ENCODE assay signal across 8 cellular contexts in the genomic region with DNA sequence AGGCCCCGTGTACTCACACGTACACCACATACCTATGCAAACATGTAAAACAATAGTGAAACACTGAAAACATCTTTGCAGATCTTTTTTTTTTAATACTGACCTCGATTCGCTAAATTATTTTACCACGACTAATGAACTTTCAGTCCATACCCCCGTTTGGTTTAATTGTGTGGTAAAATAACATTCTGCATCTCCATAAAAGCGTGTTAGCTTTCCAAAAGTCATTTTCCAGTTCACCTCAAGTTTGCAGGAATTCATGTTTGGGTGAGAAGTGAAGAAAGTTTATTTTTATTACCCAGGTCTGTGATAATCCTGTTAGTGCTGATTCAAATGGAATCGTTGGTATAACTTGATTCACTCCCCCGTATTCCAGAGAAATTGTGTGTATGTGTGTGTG. TPM values are rescaled to one million over a fixed set of nuclear protein-coding genes. Genes with fewer than 3 reads are reported as not detected.
A peak's percentile ranks its signal among the peaks of the same experiment; 100 is the strongest.
DNase-seq lines count a peak whose midpoint lies in the region; ATAC-seq and TF ChIP-seq lines count a peak whose summit lies in the region.

No MANE protein-coding gene starts in this region.

- peak overlapping the region; percentile 77 for H3K4me2 ChIP-seq in SK-N-SH

- H3K27ac ChIP-seq in SK-N-SH (ENCODE audit: low read depth in 2 of 2, low read length in 1 of 2), result peak overlapping the region; percentile 68 to 80
- peak overlapping the region; percentile 67 for H3K27ac ChIP-seq in angular gyrus (ENCODE audit: low read depth, low read length)
- peak overlapping the region; percentile 77 for H3K27ac ChIP-seq in subcutaneous abdominal adipose tissue (ENCODE audit: low read depth, low read length)

- H3K27me3 ChIP-seq in SK-N-SH (ENCODE audit: insufficient read depth) (no peaks in the 10 kb centered on the region), kidney epithelial cell (ENCODE audit: control insufficient read depth, insufficient read depth, low read length) (no peaks in the 10 kb centered on the region), subcutaneous abdominal adipose tissue (ENCODE audit: control insufficient read depth in 5 of 5, insufficient read depth in 4 of 5, low read length in 5 of 5) (peaks cover 0 to 4% (median 0%) of the 10 kb centered on the region in 5 donors)

- DNase-seq in SK-N-SH, result no peak
- no peak for DNase-seq in kidney epithelial cell (ENCODE audit: low read depth)
- no peak for DNase-seq in OCI-M1 (lab: John Stamatoyannopoulos, UW)
- no peak for DNase-seq in stimulated activated CD8-positive, alpha-beta memory T cell treated with anti-CD3 and anti-CD28 coated beads, Interleukin-4, amount 100 ng/mL, for 48 hours

- H3F3A ChIP-seq in SK-N-SH (replicated peaks; ENCODE audit: insufficient read depth), result no peaks in the 10 kb centered on the region

- H3K4me3 ChIP-seq in SK-N-SH (ENCODE audit: low read depth in 2 of 2, low read length in 1 of 2), result peak overlapping the region; percentile 81 to 92
- H3K4me3 ChIP-seq in kidney epithelial cell (ENCODE audit: low read depth, low read length), result peak overlapping the region; percentile 93
- H3K4me3 ChIP-seq in subcutaneous abdominal adipose tissue (ENCODE audit: low read depth in 1 of 5, low read length in 5 of 5), result peak overlapping the region; percentile 86 to 98 (median 88)

- H2AFZ ChIP-seq in SK-N-SH (ENCODE audit: low read depth), result peak overlapping the region; percentile 92

- H3K36me3 ChIP-seq in SK-N-SH (replicated peaks in 1 of 2; ENCODE audit: control insufficient read depth in 1 of 2, insufficient read depth in 2 of 2, low read length in 1 of 2) (peaks cover 4 to 14% of the 10 kb centered on the region in 2 experiments), kidney epithelial cell (ENCODE audit: control insufficient read depth, insufficient read depth, low read length) (no peaks in the 10 kb centered on the region), subcutaneous abdominal adipose tissue (ENCODE audit: control insufficient read depth in 5 of 5, insufficient read depth in 5 of 5, low read length in 5 of 5) (peaks cover 0 to 7% (median 0%) of the 10 kb centered on the region in 5 donors)

- ATAC-seq in SK-N-SH treated with all-trans-retinoic acid at 6 μM for 48 hours (no peak), GM18511 (IDR thresholded peaks at IDR 0.05; ENCODE audit: unreplicated experiment) (no peak)

- peaks cover 49% of the 10 kb centered on the region for H3K79me2 ChIP-seq in SK-N-SH (ENCODE audit: insufficient read depth)

- peaks cover 10 to 16% of the 10 kb centered on the region in 2 experiments; a peak in 3 of 4 replicates for H3K4me1 ChIP-seq in SK-N-SH (ENCODE audit: control insufficient read depth in 1 of 2, insufficient read depth in 2 of 2, low read depth in 1 of 2, low read length in 1 of 2)
- H3K4me1 ChIP-seq in subcutaneous abdominal adipose tissue (ENCODE audit: control insufficient read depth in 5 of 5, insufficient read depth in 5 of 5, low read length in 5 of 5), result peaks cover 10 to 22% (median 20%) of the 10 kb centered on the region in 5 donors

- TF ChIP-seq CTCF in SK-N-SH (IDR thresholded peaks at IDR 0.05), result no peak
- no peak for TF ChIP-seq CTCF in kidney epithelial cell (IDR thresholded peaks at IDR 0.05; ENCODE audit: insufficient read depth, low read length, poor library complexity, severe bottlenecking)

- CTCF ChIA-PET in SK-N-SH (lab: Yijun Ruan, JAX), result no interaction called here

- H3K9ac ChIP-seq in SK-N-SH (peak overlapping the region; percentile 67), subcutaneous abdominal adipose tissue (ENCODE audit: low read length in 5 of 5) (peak overlapping the region; percentile 85 to 94 (median 91))

- POLR2A ChIA-PET in SK-N-SH (lab: Yijun Ruan, JAX), result interaction anchor here (1.0 kb wide), 1 partner anchor 10 kb away, joined by 3 read pairs; no protein-coding TSS in a partner anchor

- no peaks in the 10 kb centered on the region for H3K9me2 ChIP-seq in SK-N-SH

- 3% methylated on average over 9 of the region's 9 CpGs for WGBS in SK-N-SH (ENCODE audit: low lambda C conversion rate)

- no peak for TF ChIP-seq RAD21 in SK-N-SH (IDR thresholded peaks at IDR 0.05; ENCODE audit: low read length)

- no peaks in the 10 kb centered on the region for H4K20me1 ChIP-seq in SK-N-SH (ENCODE audit: insufficient read depth)

- TF ChIP-seq EP300 in SK-N-SH (IDR thresholded peaks at IDR 0.05; ENCODE audit: borderline replicate concordance in 1 of 2, low read depth in 1 of 2, low read length in 1 of 2), result no peak

- no peaks in the 10 kb centered on the region for H3K9me3 ChIP-seq in SK-N-SH
- H3K9me3 ChIP-seq in subcutaneous abdominal adipose tissue (ENCODE audit: control insufficient read depth in 5 of 5, low read length in 5 of 5), result peaks cover 0 to 2% (median 0%) of the 10 kb centered on the region in 5 donors

TF ChIP-seq in SK-N-SH, 30 proteins besides CTCF, POLR2A, EP300 and RAD21:
- TF ChIP-seq MXI1 (IDR thresholded peaks at IDR 0.05; ENCODE audit: low read depth, low read length), result no peak
- no peak for TF ChIP-seq TCF12 (IDR thresholded peaks at IDR 0.05)
- no peak for TF ChIP-seq TAF1 (IDR thresholded peaks at IDR 0.05; ENCODE audit: borderline replicate concordance, low read depth, low read length)
- TF ChIP-seq POLR2AphosphoS5 (IDR thresholded peaks at IDR 0.05; ENCODE audit: low read depth, low read length), result no peak
- no peak for TF ChIP-seq NRF1 (IDR thresholded peaks at IDR 0.05; ENCODE audit: low read depth, low read length)
- TF ChIP-seq FOSL2 (IDR thresholded peaks at IDR 0.05; ENCODE audit: borderline replicate concordance, low read depth), result no peak
- TF ChIP-seq ELF1 (IDR thresholded peaks at IDR 0.05), result no peak
- TF ChIP-seq CHD2 (IDR thresholded peaks at IDR 0.05; ENCODE audit: low read length, partially characterized antibody), result no peak
- TF ChIP-seq JUND (IDR thresholded peaks at IDR 0.05), result no peak
- no peak for TF ChIP-seq GATA2 (CRISPR knock-in tag; IDR thresholded peaks at IDR 0.05)
- TF ChIP-seq, protein P1, sequence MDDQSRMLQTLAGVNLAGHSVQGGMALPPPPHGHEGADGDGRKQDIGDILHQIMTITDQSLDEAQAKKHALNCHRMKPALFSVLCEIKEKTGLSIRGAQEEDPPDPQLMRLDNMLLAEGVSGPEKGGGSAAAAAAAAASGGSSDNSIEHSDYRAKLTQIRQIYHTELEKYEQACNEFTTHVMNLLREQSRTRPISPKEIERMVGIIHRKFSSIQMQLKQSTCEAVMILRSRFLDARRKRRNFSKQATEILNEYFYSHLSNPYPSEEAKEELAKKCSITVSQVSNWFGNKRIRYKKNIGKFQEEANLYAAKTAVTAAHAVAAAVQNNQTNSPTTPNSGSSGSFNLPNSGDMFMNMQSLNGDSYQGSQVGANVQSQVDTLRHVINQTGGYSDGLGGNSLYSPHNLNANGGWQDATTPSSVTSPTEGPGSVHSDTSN (IDR thresholded peaks at IDR 0.05), result no peak
- no peak for TF ChIP-seq MEF2A (IDR thresholded peaks at IDR 0.05; ENCODE audit: borderline replicate concordance, low read depth)
- no peak for TF ChIP-seq NFIC (IDR thresholded peaks at IDR 0.05; ENCODE audit: borderline replicate concordance)

TF ChIP-seq in SK-N-SH treated with all-trans-retinoic acid at 6 μM for 48 hours, 23 proteins besides CTCF, POLR2A, EP300 and RAD21 (continues in another document):
- TF ChIP-seq ZNF70 (CRISPR knock-in tag; IDR thresholded peaks at IDR 0.05) (no peak), OSR1 (CRISPR knock-in tag; IDR thresholded peaks at IDR 0.05) (no peak), GLIS3 (CRISPR knock-in tag; IDR thresholded peaks at IDR 0.05) (no peak), CSDC2 (CRISPR knock-in tag; IDR thresholded peaks at IDR 0.05) (no peak), ZFP3 (CRISPR knock-in tag; IDR thresholded peaks at IDR 0.05) (no peak), ESRRG (CRISPR knock-in tag; IDR thresholded peaks at IDR 0.05) (no peak), RARB (CRISPR knock-in tag; IDR thresholded peaks at IDR 0.05) (no peak), ISL1 (CRISPR knock-in tag; IDR thresholded peaks at IDR 0.05) (no peak), PPARA (CRISPR knock-in tag; IDR thresholded peaks at IDR 0.05; ENCODE audit: borderline replicate concordance) (no peak)
- TF ChIP-seq, protein P2, sequence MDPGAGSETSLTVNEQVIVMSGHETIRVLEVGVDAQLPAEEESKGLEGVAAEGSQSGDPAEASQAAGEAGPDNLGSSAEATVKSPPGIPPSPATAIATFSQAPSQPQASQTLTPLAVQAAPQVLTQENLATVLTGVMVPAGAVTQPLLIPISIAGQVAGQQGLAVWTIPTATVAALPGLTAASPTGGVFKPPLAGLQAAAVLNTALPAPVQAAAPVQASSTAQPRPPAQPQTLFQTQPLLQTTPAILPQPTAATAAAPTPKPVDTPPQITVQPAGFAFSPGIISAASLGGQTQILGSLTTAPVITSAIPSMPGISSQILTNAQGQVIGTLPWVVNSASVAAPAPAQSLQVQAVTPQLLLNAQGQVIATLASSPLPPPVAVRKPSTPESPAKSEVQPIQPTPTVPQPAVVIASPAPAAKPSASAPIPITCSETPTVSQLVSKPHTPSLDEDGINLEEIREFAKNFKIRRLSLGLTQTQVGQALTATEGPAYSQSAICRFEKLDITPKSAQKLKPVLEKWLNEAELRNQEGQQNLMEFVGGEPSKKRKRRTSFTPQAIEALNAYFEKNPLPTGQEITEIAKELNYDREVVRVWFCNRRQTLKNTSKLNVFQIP (CRISPR knock-in tag; IDR thresholded peaks at IDR 0.05; ENCODE audit: borderline replicate concordance, low read depth), result no peak

RNA-seq across cellular contexts. Expression of a gene that starts 0.7 kb away (rescaled TPM):
- polyA plus RNA-seq in SK-N-SH (2012; rRNA removed), result 5.6 and 6.9 TPM in 2 replicates
- 7.9 and 8.4 TPM in 2 replicates for polyA plus RNA-seq in SK-N-SH (2012; cell fraction: cytosol; rRNA removed)
- polyA plus RNA-seq in SK-N-SH (2012; cell fraction: nucleus; rRNA removed), result 3.2 and 4.6 TPM in 2 replicates
- 6.7 and 8.2 TPM in 2 replicates for total RNA-seq in kidney epithelial cell

RNA-seq across cellular contexts. Expression of a gene that starts 0.8 kb away (rescaled TPM):
- 27.4 and 47.5 TPM in 2 replicates for polyA plus RNA-seq in SK-N-SH (2012; rRNA removed)
- 31.0 and 31.2 TPM in 2 replicates for polyA plus RNA-seq in SK-N-SH (2012; cell fraction: cytosol; rRNA removed)
- 37.1 and 105 TPM in 2 replicates for polyA plus RNA-seq in SK-N-SH (2012; cell fraction: nucleus; rRNA removed)
- total RNA-seq in kidney epithelial cell, result 72.6 and 74.9 TPM in 2 replicates
